8 cellular contexts compared by ENCODE assay signal in the genomic region with DNA sequence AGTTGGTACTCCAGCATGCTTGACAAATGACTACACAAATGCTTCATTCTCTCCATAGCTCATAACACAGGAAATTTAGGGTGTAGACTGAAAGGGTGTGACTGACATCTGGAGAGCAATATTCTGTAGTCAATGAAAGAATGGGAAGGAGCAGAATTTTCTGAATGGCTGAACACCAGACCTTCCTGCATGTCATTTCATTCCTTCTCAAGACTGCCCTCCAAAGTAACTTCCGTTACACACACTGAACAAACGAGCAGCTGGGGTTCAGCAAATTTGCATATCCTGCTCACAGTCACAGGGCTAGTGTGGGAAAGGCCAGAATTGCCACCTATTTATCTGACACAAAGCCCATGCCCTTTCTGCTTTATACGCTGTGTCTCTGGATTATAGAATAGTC.
DNase-seq lines count a peak whose midpoint lies in the region; ATAC-seq lines count a peak whose summit lies in the region.

No MANE protein-coding gene starts in this region.

- DNase-seq in iPS DF 19.7 (ENCODE audit: low read depth, low spot score) (peak; percentile 12), COLO668 (lab: John Stamatoyannopoulos, UW; ENCODE audit: unreplicated experiment) (no peak), HUDEP-2 (lab: John Stamatoyannopoulos, UW; ENCODE audit: unreplicated experiment in 76 of 76) (no peak), NCI-H1694 treated with DMSO at 0.1 percent for 48 hours (lab: John Stamatoyannopoulos, UW) (no peak)
- DNase-seq in NK-92 treated with Interleukin-12 subunit alpha and Interleukin-12 subunit beta, amount 100 ng/mL, for 24 hours (lab: John Stamatoyannopoulos, UW): no peak

- ATAC-seq in GM18511 (IDR thresholded peaks at IDR 0.05; ENCODE audit: unreplicated experiment): peak; percentile 100
- peak; percentile 100 for ATAC-seq in GM21447 (IDR thresholded peaks at IDR 0.05; ENCODE audit: unreplicated experiment)
- peak; percentile 100 for ATAC-seq in HG03196 (IDR thresholded peaks at IDR 0.05; ENCODE audit: unreplicated experiment)
